ENCODE assay signal across 8 cellular contexts in genomic region chr6:125753218-125753936, GRCh38. TPM values are rescaled to one million over a fixed set of nuclear protein-coding genes. Genes with fewer than 3 reads are reported as not detected.
A peak's percentile ranks its signal among the peaks of the same experiment; 100 is the strongest.
DNase-seq lines count a peak whose midpoint lies in the region; ATAC-seq and TF ChIP-seq lines count a peak whose summit lies in the region.

No MANE protein-coding gene starts in this region.

- TF ChIP-seq CTCF in HFFc6 (IDR thresholded peaks at IDR 0.05): peak; percentile 75
- TF ChIP-seq CTCF in adrenal gland (IDR thresholded peaks at IDR 0.05): peak; percentile 15 to 53 (median 39)

- no peak overlapping the region for H3K4me3 ChIP-seq in adrenal gland

- peaks cover 24% of the 10 kb centered on the region for H3K27me3 Mint-ChIP-seq in HFFc6 (ENCODE audit: insufficient read depth)
- H3K27me3 Mint-ChIP-seq in stimulated activated memory B cell treated with anti-CD40 and anti-IgM and Interleukin-4, amounts not matched to agents 10 μg/mL and 1 μg/mL and 100 μg/mL, for 72 hours: peaks cover 42% of the 10 kb centered on the region

- H3K9me3 ChIP-seq in adrenal gland (replicated peaks in 1 of 3): no peaks in the 10 kb centered on the region

- peaks cover 18% of the 10 kb centered on the region for H3K4me1 Mint-ChIP-seq in HFFc6 (ENCODE audit: low read depth)
- peaks cover 24% of the 10 kb centered on the region for H3K4me1 Mint-ChIP-seq in stimulated activated memory B cell treated with anti-CD40 and anti-IgM and Interleukin-4, amounts not matched to agents 10 μg/mL and 1 μg/mL and 100 μg/mL, for 72 hours

- H3K4me1 ChIP-seq in adrenal gland (replicated peaks in 1 of 2): peaks cover 3 to 18% of the 10 kb centered on the region in 2 donors

- H3K36me3 Mint-ChIP-seq in HFFc6 (ENCODE audit: low read depth): no peaks in the 10 kb centered on the region
- H3K36me3 Mint-ChIP-seq in stimulated activated memory B cell treated with anti-CD40 and anti-IgM and Interleukin-4, amounts not matched to agents 10 μg/mL and 1 μg/mL and 100 μg/mL, for 72 hours: no peaks in the 10 kb centered on the region

- peak; percentile 10 for DNase-seq in AG08395 (ENCODE audit: low spot score)
- peak; percentile 34 for DNase-seq in HFFc6
- DNase-seq in adrenal gland: no peak
- peak; percentile 30 for DNase-seq in kidney tubule cell (ENCODE audit: low spot score)
- no peak for DNase-seq in sciatic nerve (ENCODE audit: low spot score)
- no peak for DNase-seq in DMS153 treated with DMSO at 0.1 percent for 48 hours (lab: John Stamatoyannopoulos, UW; ENCODE audit: unreplicated experiment)

- H3K9me3 Mint-ChIP-seq in HFFc6: no peaks in the 10 kb centered on the region
- H3K9me3 Mint-ChIP-seq in stimulated activated memory B cell treated with anti-CD40 and anti-IgM and Interleukin-4, amounts not matched to agents 10 μg/mL and 1 μg/mL and 100 μg/mL, for 72 hours: no peaks in the 10 kb centered on the region

- no peak for TF ChIP-seq POLR2A in adrenal gland (IDR thresholded peaks at IDR 0.05)

- 46 to 56% (median 50%) methylated on average over 5 of the region's 5 CpGs for WGBS in adrenal gland, 4 donors

- no peak overlapping the region for H3K27ac Mint-ChIP-seq in HFFc6
- no peak overlapping the region for H3K27ac Mint-ChIP-seq in stimulated activated memory B cell treated with anti-CD40 and anti-IgM and Interleukin-4, amounts not matched to agents 10 μg/mL and 1 μg/mL and 100 μg/mL, for 72 hours

- H3K36me3 ChIP-seq in adrenal gland (replicated peaks in 1 of 2): no peaks in the 10 kb centered on the region

- ATAC-seq in sciatic nerve (no peak), GM21360 (IDR thresholded peaks at IDR 0.05; ENCODE audit: unreplicated experiment) (no peak)
- ATAC-seq in stimulated activated memory B cell treated with anti-CD40 and anti-IgM and Interleukin-4, amounts not matched to agents 10 μg/mL and 1 μg/mL and 100 μg/mL, for 72 hours: no peak

- H3K27me3 ChIP-seq in adrenal gland: peaks cover 37% of the 10 kb centered on the region

- H3K4me3 Mint-ChIP-seq in HFFc6: no peak overlapping the region
- no peak overlapping the region for H3K4me3 Mint-ChIP-seq in stimulated activated memory B cell treated with anti-CD40 and anti-IgM and Interleukin-4, amounts not matched to agents 10 μg/mL and 1 μg/mL and 100 μg/mL, for 72 hours

- no peak overlapping the region for H3K27ac ChIP-seq in adrenal gland

- intact Hi-C loops in adrenal gland (cut with DNase I) (loop anchor here in 1 of 2 donors (5.0 kb wide), 1 partner anchor 441 kb away; no protein-coding TSS in a partner anchor), sciatic nerve (cut with DNase I) (loop anchor here (2.0 kb wide), 1 partner anchor 439 kb away; no protein-coding TSS in a partner anchor)

RNA-seq across cellular contexts. Expression of gene HEY2, which starts 3.9 kb away (rescaled TPM):
- not detected for total RNA-seq in HFFc6 (2021; fragmentation: NEBNext Ultra II Directional; extraction: Animal tissue kit (Norgen Biotek cat#: 25700))
- 1 to 10 TPM in 5 of 8 donors, under 1 TPM in 2, not detected in 1; 0.60 to 1.8 (median 1.0) TPM for total RNA-seq in adrenal gland
- polyA plus RNA-seq in adrenal gland: 1 to 10 TPM in 2 of 3 donors, under 1 TPM in 1; 0.46 to 2.1 (median 1.4) TPM
- total RNA-seq in sciatic nerve: 4.3 TPM

RNA-seq across cellular contexts. Expression of gene NCOA7, which starts 37.4 kb away (rescaled TPM):
- total RNA-seq in HFFc6 (2021; fragmentation: NEBNext Ultra II Directional; extraction: Animal tissue kit (Norgen Biotek cat#: 25700)): 10 to 100 TPM; 27.1 to 29.3 (median 28.6) TPM
- total RNA-seq in adrenal gland: 100 to 1,000 TPM in 4 of 8 donors, 10 to 100 TPM in 4; 51.2 to 180 (median 95.1) TPM
- 10 to 100 TPM; 24.5 to 77.9 (median 53.0) TPM for polyA plus RNA-seq in adrenal gland
- total RNA-seq in sciatic nerve: 69.0 TPM

Comparison
In these comparisons a context has a peak if more than half of its experiments do, and no peak if none do; other contexts are left out.
1. DNase-seq: peak in AG08395 (single experiment), HFFc6 (single experiment) and kidney tubule cell (single experiment); none in adrenal gland (0 of 7), sciatic nerve (single experiment) and DMS153 treated with DMSO at 0.1 percent for 48 hours (single experiment).